Comparison of ENCODE assay signal across 1 cellular context in genomic region chr7:66776383-66776782, GRCh38.
TF ChIP-seq lines count a peak whose summit lies in the region.

No MANE protein-coding gene starts in this region.

TF ChIP-seq in HepG2, 621 proteins besides CTCF, POLR2A, EP300 and RAD21:
- TF ChIP-seq ZNF607 (CRISPR knock-in tag; IDR thresholded peaks at IDR 0.05; ENCODE audit: borderline replicate concordance): 0 out of 2 replicates have a peak, but pooled peaks have one; percentile 22
- 0 out of 2 replicates have a peak, but pooled peaks have one; percentile 41 for TF ChIP-seq AKNA (CRISPR knock-in tag; IDR thresholded peaks at IDR 0.05; ENCODE audit: borderline replicate concordance)
- 0 out of 2 replicates have a peak, but pooled peaks have one; percentile 29 for TF ChIP-seq SP2 (CRISPR knock-in tag; IDR thresholded peaks at IDR 0.05)
